Comparison of ENCODE assay signal across 8 cellular contexts in genomic region chr4:59553739-59554126, GRCh38.
A peak's percentile ranks its signal among the peaks of the same experiment; 100 is the strongest.
DNase-seq lines count a peak whose midpoint lies in the region; ATAC-seq, FAIRE-seq and TF ChIP-seq lines count a peak whose summit lies in the region.
"Had no signal": no experiment of that assay in that cellular context is flagged by ENCODE, and none has a peak within 500 bp of the region (broad histone marks: within the 10 kb centered on the region; RNA-seq: fewer than 3 reads in every experiment).

No MANE protein-coding gene starts in this region.

- ATAC-seq in GM19467 (IDR thresholded peaks at IDR 0.05; ENCODE audit: unreplicated experiment), result peak; percentile 59
- ATAC-seq in thoracic aorta (ENCODE audit: insufficient number of reproducible peaks, low FRiP score, low read depth), result no peak
- ATAC-seq: GM23338 had no signal

- H3K27me3 ChIP-seq in thoracic aorta (replicated peaks; ENCODE audit: insufficient read depth), result no peaks in the 10 kb centered on the region

- H3K4me1 ChIP-seq in thoracic aorta (ENCODE audit: control insufficient read depth in 1 of 2, low read depth in 2 of 2) (no peaks in the 10 kb centered on the region), kidney (ENCODE audit: control insufficient read depth in 1 of 2, insufficient read depth in 1 of 2, low read depth in 1 of 2, low read length in 2 of 2) (no peaks in the 10 kb centered on the region)

- peak overlapping the region; percentile 63 for H3K4me3 ChIP-seq in coronary artery
- H3K4me3 ChIP-seq in thoracic aorta, result peak overlapping the region; percentile 66
- no peak overlapping the region for H3K4me3 ChIP-seq in kidney (ENCODE audit: low read length in 2 of 2)
- H3K4me3 ChIP-seq: GM23338 had no signal

- H3K9me3 ChIP-seq in thoracic aorta, result no peaks in the 10 kb centered on the region
- H3K9me3 ChIP-seq in kidney (ENCODE audit: control insufficient read depth in 1 of 2, low read length in 2 of 2), result no peaks in the 10 kb centered on the region

- no peak overlapping the region for H3K9ac ChIP-seq in kidney (ENCODE audit: low read length in 2 of 2)

- DNase-seq in LoVo (ENCODE audit: low spot score) (peak; percentile 18), coronary artery (ENCODE audit: low spot score) (no peak), thoracic aorta (ENCODE audit: low spot score) (no peak), NCI-H524 (lab: John Stamatoyannopoulos, UW) (no peak), kidney (no peak), cardiac septum (ENCODE audit: low spot score) (no peak)

- no peak for FAIRE-seq in kidney (lab: Jason Lieb, UNC)

- no peaks in the 10 kb centered on the region for H3K36me3 ChIP-seq in thoracic aorta
- H3K36me3 ChIP-seq in kidney (ENCODE audit: control insufficient read depth in 1 of 2, insufficient read depth in 2 of 2, low read length in 2 of 2), result no peaks in the 10 kb centered on the region

- intact Hi-C loops in kidney (cut with DNase I) (no loop called here), cardiac septum (cut with DNase I) (no loop called here)

- TF ChIP-seq CTCF in coronary artery (IDR thresholded peaks at IDR 0.05), result no peak
- no peak for TF ChIP-seq CTCF in thoracic aorta (IDR thresholded peaks at IDR 0.05)
- TF ChIP-seq CTCF in kidney (IDR thresholded peaks at IDR 0.05; ENCODE audit: borderline replicate concordance, extremely low read depth, insufficient read depth), result no peak

- H3K27ac ChIP-seq in coronary artery, result peak overlapping the region in 1 of 2 donors; percentile 31
- no peak overlapping the region for H3K27ac ChIP-seq in thoracic aorta
- no peak overlapping the region for H3K27ac ChIP-seq in kidney (ENCODE audit: low read depth in 2 of 2, low read length in 2 of 2)

Comparison
In these comparisons a context has a peak if more than half of its experiments do, and no peak if none do; other contexts are left out.
1. H3K4me3 ChIP-seq: peak in coronary artery (single experiment) and thoracic aorta (single experiment); none in kidney (0 of 2).